In genomic region chr22:17106161-17106784, GRCh38 we compare ENCODE assay signal across 1 cellular context.
TF ChIP-seq lines count a peak whose summit lies in the region.

No MANE protein-coding gene starts in this region.

TF ChIP-seq in GM12878, 131 proteins besides CTCF, POLR2A, EP300 and RAD21:
- TF ChIP-seq ATF2 (IDR thresholded peaks at IDR 0.05; ENCODE audit: low read length): no peak
- no peak for TF ChIP-seq MAX (IDR thresholded peaks at IDR 0.05; ENCODE audit: low read depth, low read length)
- no peak for TF ChIP-seq ZBTB4 (CRISPR knock-in tag; IDR thresholded peaks at IDR 0.05)
- no peak for TF ChIP-seq CUX1 (IDR thresholded peaks at IDR 0.05; ENCODE audit: insufficient replicate concordance, low read depth, low read length)
- TF ChIP-seq JUND (IDR thresholded peaks at IDR 0.05; ENCODE audit: low read depth, low read length): no peak
- no peak for TF ChIP-seq CHD2 (IDR thresholded peaks at IDR 0.05; ENCODE audit: borderline replicate concordance, low read depth, low read length)
- no peak for TF ChIP-seq ZNF384 (IDR thresholded peaks at IDR 0.05; ENCODE audit: borderline replicate concordance, low read depth, low read length)
- TF ChIP-seq ASH2L (IDR thresholded peaks at IDR 0.05; ENCODE audit: borderline replicate concordance, low read depth): no peak
- TF ChIP-seq E4F1 (IDR thresholded peaks at IDR 0.05; ENCODE audit: borderline replicate concordance, partially characterized antibody): no peak
- no peak for TF ChIP-seq CBFB (IDR thresholded peaks at IDR 0.05; ENCODE audit: low read depth)
- TF ChIP-seq MLLT1 (IDR thresholded peaks at IDR 0.05): no peak
- no peak for TF ChIP-seq KAT2A (conservative IDR thresholded peaks at IDR 0.05; ENCODE audit: control insufficient read depth, low read depth, low read length)
- TF ChIP-seq MTA2 (IDR thresholded peaks at IDR 0.05; ENCODE audit: low read depth): no peak
